Comparison of ENCODE assay signal across 9 cellular contexts in genomic region chr11:14544611-14545010, GRCh38. TPM values are rescaled to one million over a fixed set of nuclear protein-coding genes. Genes with fewer than 3 reads are reported as not detected.
DNase-seq lines count a peak whose midpoint lies in the region; ATAC-seq, FAIRE-seq and TF ChIP-seq lines count a peak whose summit lies in the region.
"Had no signal": no experiment of that assay in that cellular context is flagged by ENCODE, and none has a peak within 500 bp of the region (broad histone marks: within the 10 kb centered on the region; RNA-seq: fewer than 3 reads in every experiment).

No MANE protein-coding gene starts in this region.

- intact Hi-C loops in esophagus squamous epithelium (cut with DNase I): no loop called here

- WGBS in esophagus squamous epithelium, 2 donors: 24 to 32% methylated on average over 3 of the region's 3 CpGs

- peak overlapping the region in 1 of 4 donors; percentile 53 for H3K27ac ChIP-seq in esophagus squamous epithelium
- H3K27ac ChIP-seq: parathyroid adenoma had no signal

- H3K4me3 ChIP-seq in choroid plexus epithelial cell (ENCODE audit: low read depth, low read length): no peak overlapping the region
- H3K4me3 ChIP-seq in esophagus squamous epithelium: no peak overlapping the region

- no peak for TF ChIP-seq CTCF in choroid plexus epithelial cell (conservative IDR thresholded peaks at IDR 0.05; ENCODE audit: low read depth, low read length)
- no peak for TF ChIP-seq CTCF in esophagus squamous epithelium (IDR thresholded peaks at IDR 0.05)

- peaks cover 0 to 16% (median 0%) of the 10 kb centered on the region in 3 donors for H3K4me1 ChIP-seq in esophagus squamous epithelium
- H3K4me1 ChIP-seq: parathyroid adenoma had no signal

- ATAC-seq in GM21529 (IDR thresholded peaks at IDR 0.05; ENCODE audit: unreplicated experiment) (peak; percentile 87), HG03571 (IDR thresholded peaks at IDR 0.05; ENCODE audit: unreplicated experiment) (peak; percentile 75)

- H3K9me3 ChIP-seq in esophagus squamous epithelium: no peaks in the 10 kb centered on the region

- H3K27me3 ChIP-seq in esophagus squamous epithelium: no peaks in the 10 kb centered on the region

- H3K36me3 ChIP-seq in esophagus squamous epithelium: no peaks in the 10 kb centered on the region

- no peak for FAIRE-seq in GM12891 (lab: Jason Lieb, UNC)

- TF ChIP-seq POLR2A in GM12891 (IDR thresholded peaks at IDR 0.05; ENCODE audit: low read depth, low read length): no peak
- TF ChIP-seq POLR2A in esophagus squamous epithelium (IDR thresholded peaks at IDR 0.05): no peak

- DNase-seq in GM12891 (ENCODE audit: insufficient read length, low spot score) (no peak), choroid plexus epithelial cell (ENCODE audit: low read depth) (peak; percentile 65), NCI-H2081 (lab: John Stamatoyannopoulos, UW) (no peak), activated gamma-delta T cell (lab: John Stamatoyannopoulos, UW) (no peak), esophagus squamous epithelium (lab: John Stamatoyannopoulos, UW) (no peak), NCI-H146 treated with DMSO at 0.1 percent for 48 hours (lab: John Stamatoyannopoulos, UW; ENCODE audit: unreplicated experiment) (no peak)

TF ChIP-seq in GM12891, 5 proteins besides CTCF, POLR2A, EP300 and RAD21:
- TF ChIP-seq SPI1 (IDR thresholded peaks at IDR 0.05; ENCODE audit: low read depth, low read length) (peak; percentile 21; the same call in 1 of the 2 replicates), POLR2AphosphoS5 (IDR thresholded peaks at IDR 0.05; ENCODE audit: low read depth, low read length) (no peak)

RNA-seq across cellular contexts. Expression of gene PSMA1, which starts 24.4 kb away (rescaled TPM):
- polyA plus RNA-seq in GM12891 (2012; ENCODE audit: low read depth, missing spikeins): 188 TPM
- total RNA-seq in esophagus squamous epithelium: 100 to 1,000 TPM in 3 of 4 donors, 10 to 100 TPM in 1; 72.0 to 127 (median 114) TPM

RNA-seq across cellular contexts. Expression of gene COPB1, which starts 45.0 kb away (rescaled TPM):
- polyA plus RNA-seq in GM12891 (2012; ENCODE audit: low read depth, missing spikeins): 73.0 TPM
- total RNA-seq in esophagus squamous epithelium: 100 to 1,000 TPM in 2 of 4 donors, 10 to 100 TPM in 2; 60.9 to 118 (median 102) TPM
